ENCODE assay signal across 17 cellular contexts in genomic region chr1:31031330-31032143, GRCh38. TPM values are rescaled to one million over a fixed set of nuclear protein-coding genes. Genes with fewer than 3 reads are reported as not detected.
DNase-seq lines count a peak whose midpoint lies in the region; ATAC-seq, FAIRE-seq and TF ChIP-seq lines count a peak whose summit lies in the region.
"Had no signal": no experiment of that assay in that cellular context is flagged by ENCODE, and none has a peak within 500 bp of the region (broad histone marks: within the 10 kb centered on the region; RNA-seq: fewer than 3 reads in every experiment).

No MANE protein-coding gene starts in this region.

- H3K27me3 ChIP-seq in DOHH2 (ENCODE audit: control insufficient read depth, low read length) (no peaks in the 10 kb centered on the region), astrocyte (ENCODE audit: insufficient read depth, low read length) (no peaks in the 10 kb centered on the region)
- H3K27me3 ChIP-seq: upper lobe of left lung had no signal

- H3K4me1 ChIP-seq in DOHH2 (ENCODE audit: control insufficient read depth, low read length), result peaks cover 94% of the 10 kb centered on the region
- peaks cover 9% of the 10 kb centered on the region for H3K4me1 ChIP-seq in astrocyte (ENCODE audit: insufficient read depth, low read length)

- H2AFZ ChIP-seq in astrocyte (ENCODE audit: low read depth, low read length), result no peak overlapping the region

- peak overlapping the region; percentile 19 for H3K27ac Mint-ChIP-seq in activated CD8-positive, alpha-beta T cell treated with anti-CD3 and anti-CD28 coated beads for 36 hours
- H3K27ac Mint-ChIP-seq in activated CD8-positive, alpha-beta T cell treated with anti-CD3 and anti-CD28 coated beads, Interleukin-2, amount 10 ng/mL, durations not matched to agents 7 days and 5 days, result no peak overlapping the region
- H3K27ac Mint-ChIP-seq in astrocyte (ENCODE audit: unreplicated experiment), result peak overlapping the region; percentile 43
- peak overlapping the region in 6 of 10 donors; percentile 0 to 42 (median 6) for H3K27ac Mint-ChIP-seq in naive thymus-derived CD8-positive, alpha-beta T cell

- H3K9me3 ChIP-seq in DOHH2 (ENCODE audit: control insufficient read depth, insufficient read depth, low read length) (no peaks in the 10 kb centered on the region), astrocyte (ENCODE audit: insufficient read depth, low read depth, low read length) (no peaks in the 10 kb centered on the region)
- H3K9me3 ChIP-seq: upper lobe of left lung had no signal

- H3K4me2 ChIP-seq in DOHH2 (ENCODE audit: low read length) (peak overlapping the region; percentile 37), astrocyte (ENCODE audit: low read length) (no peak overlapping the region)

- no peak overlapping the region for H3K4me3 Mint-ChIP-seq in activated CD8-positive, alpha-beta T cell treated with anti-CD3 and anti-CD28 coated beads for 36 hours
- H3K4me3 Mint-ChIP-seq in activated CD8-positive, alpha-beta T cell treated with anti-CD3 and anti-CD28 coated beads, Interleukin-2, amount 10 ng/mL, durations not matched to agents 7 days and 5 days, result no peak overlapping the region
- H3K4me3 Mint-ChIP-seq in astrocyte (ENCODE audit: unreplicated experiment), result no peak overlapping the region
- peak overlapping the region in 5 of 10 donors; percentile 0 to 65 (median 13) for H3K4me3 Mint-ChIP-seq in naive thymus-derived CD8-positive, alpha-beta T cell

- peak overlapping the region; percentile 41; the same call in 1 of the 2 replicates for H3K27ac ChIP-seq in DOHH2 (ENCODE audit: low read depth, low read length)
- no peak overlapping the region for H3K27ac ChIP-seq in astrocyte (ENCODE audit: low read depth, low read length)
- H3K27ac ChIP-seq: upper lobe of left lung had no signal

- H3K27me3 Mint-ChIP-seq in activated CD8-positive, alpha-beta T cell treated with anti-CD3 and anti-CD28 coated beads for 36 hours, result no peaks in the 10 kb centered on the region
- no peaks in the 10 kb centered on the region for H3K27me3 Mint-ChIP-seq in activated CD8-positive, alpha-beta T cell treated with anti-CD3 and anti-CD28 coated beads, Interleukin-2, amount 10 ng/mL, durations not matched to agents 7 days and 5 days (ENCODE audit: low read depth)
- no peaks in the 10 kb centered on the region for H3K27me3 Mint-ChIP-seq in astrocyte (ENCODE audit: low read depth, unreplicated experiment)
- no peaks in the 10 kb centered on the region for H3K27me3 Mint-ChIP-seq in naive thymus-derived CD8-positive, alpha-beta T cell

- H3K9me2 ChIP-seq in DOHH2 (replicated peaks; ENCODE audit: control insufficient read depth, low read length), result no peaks in the 10 kb centered on the region

- H3K9me3 Mint-ChIP-seq in activated CD8-positive, alpha-beta T cell treated with anti-CD3 and anti-CD28 coated beads for 36 hours, result no peaks in the 10 kb centered on the region
- no peaks in the 10 kb centered on the region for H3K9me3 Mint-ChIP-seq in activated CD8-positive, alpha-beta T cell treated with anti-CD3 and anti-CD28 coated beads, Interleukin-2, amount 10 ng/mL, durations not matched to agents 7 days and 5 days (ENCODE audit: insufficient read depth)
- H3K9me3 Mint-ChIP-seq in astrocyte (ENCODE audit: unreplicated experiment), result no peaks in the 10 kb centered on the region
- no peaks in the 10 kb centered on the region for H3K9me3 Mint-ChIP-seq in naive thymus-derived CD8-positive, alpha-beta T cell

- no peak overlapping the region for H3K9ac ChIP-seq in astrocyte (ENCODE audit: low read length)

- H3F3A ChIP-seq in DOHH2 (ENCODE audit: control insufficient read depth, insufficient read depth), result peaks cover 36% of the 10 kb centered on the region

- ATAC-seq in activated CD8-positive, alpha-beta T cell treated with anti-CD3 and anti-CD28 coated beads for 36 hours, result no peak
- ATAC-seq in activated CD8-positive, alpha-beta T cell treated with anti-CD3 and anti-CD28 coated beads, Interleukin-2, amount 10 ng/mL, durations not matched to agents 7 days and 5 days, result no peak
- ATAC-seq in naive thymus-derived CD8-positive, alpha-beta T cell, result no peak

- peaks cover 34% of the 10 kb centered on the region for H3K36me3 Mint-ChIP-seq in activated CD8-positive, alpha-beta T cell treated with anti-CD3 and anti-CD28 coated beads for 36 hours (ENCODE audit: low read depth)
- H3K36me3 Mint-ChIP-seq in activated CD8-positive, alpha-beta T cell treated with anti-CD3 and anti-CD28 coated beads, Interleukin-2, amount 10 ng/mL, durations not matched to agents 7 days and 5 days (ENCODE audit: low read depth), result peaks cover 31% of the 10 kb centered on the region
- H3K36me3 Mint-ChIP-seq in astrocyte (ENCODE audit: low read depth, unreplicated experiment), result peaks cover 6% of the 10 kb centered on the region
- H3K36me3 Mint-ChIP-seq in naive thymus-derived CD8-positive, alpha-beta T cell, result peaks cover 1 to 73% (median 8%) of the 10 kb centered on the region in 3 donors

- H3K79me2 ChIP-seq in DOHH2 (ENCODE audit: control insufficient read depth, low read length), result peaks cover 99% of the 10 kb centered on the region
- peaks cover 100% of the 10 kb centered on the region for H3K79me2 ChIP-seq in astrocyte (ENCODE audit: insufficient read depth, low read length)

- H3K36me3 ChIP-seq in DOHH2 (ENCODE audit: control insufficient read depth, low read length) (peaks cover 53% of the 10 kb centered on the region), astrocyte (ENCODE audit: insufficient read depth, low read length) (peaks cover 9% of the 10 kb centered on the region)

- POLR2A ChIA-PET in activated CD8-positive, alpha-beta T cell treated with anti-CD3 and anti-CD28 coated beads for 36 hours (lab: Charles Lee), result interaction anchor here (0.6 to 2.1 kb wide), 3 partner anchors 10 to 388 kb away, joined by 3 to 5 read pairs (median 5); no protein-coding TSS in a partner anchor
- POLR2A ChIA-PET in activated CD8-positive, alpha-beta T cell treated with anti-CD3 and anti-CD28 coated beads, Interleukin-2, amount 10 ng/mL, durations not matched to agents 7 days and 5 days (lab: Charles Lee), result interaction anchor here (0.8 kb wide), 1 partner anchor 9 kb away, joined by 3 read pairs; no protein-coding TSS in a partner anchor
- POLR2A ChIA-PET in naive thymus-derived CD8-positive, alpha-beta T cell (lab: Charles Lee), result no interaction called here

- DNase-seq in activated CD8-positive, alpha-beta T cell treated with anti-CD3 and anti-CD28 coated beads for 36 hours, result no peak
- DNase-seq in activated CD8-positive, alpha-beta T cell treated with anti-CD3 and anti-CD28 coated beads, Interleukin-2, amount 10 ng/mL, durations not matched to agents 7 days and 5 days, result no peak
- DNase-seq in astrocyte (ENCODE audit: low read depth) (no peak), NAMALWA (ENCODE audit: low spot score) (no peak), HCEC 1CT (no peak)
- DNase-seq in naive thymus-derived CD8-positive, alpha-beta T cell, result no peak
- no peak for DNase-seq in activated naive CD4-positive, alpha-beta T cell treated with anti-CD3 and anti-CD28 coated beads, Interleukin-2, amount 50 U/mL, for 16 hours
- DNase-seq: activated CD8-positive, alpha-beta memory T cell treated with anti-CD3 and anti-CD28 coated beads for 24 hours; amygdala; DND-41; GOT3; NCI-H2081; NCI-H510A; nucleus accumbens; stimulated activated naive CD4-positive, alpha-beta T cell treated with Interleukin-2 at 50 U/mL for 16 hours; upper lobe of left lung had no signal

- intact Hi-C loops in activated CD8-positive, alpha-beta T cell treated with anti-CD3 and anti-CD28 coated beads for 36 hours (cut with micrococcal nuclease), result no loop called here

- H4K20me1 ChIP-seq in DOHH2 (ENCODE audit: control insufficient read depth, insufficient read depth, low read depth, low read length) (peaks cover 48% of the 10 kb centered on the region), astrocyte (ENCODE audit: insufficient read depth, low read length) (peaks cover 99% of the 10 kb centered on the region)

- no peak for TF ChIP-seq CTCF in activated CD8-positive, alpha-beta T cell treated with anti-CD3 and anti-CD28 coated beads for 36 hours (IDR thresholded peaks at IDR 0.05)
- TF ChIP-seq CTCF in DOHH2 (IDR thresholded peaks at IDR 0.05; ENCODE audit: low read depth, low read length, poor library complexity, severe bottlenecking) (no peak), astrocyte (IDR thresholded peaks at IDR 0.05; ENCODE audit: insufficient read depth, low read depth, low read length) (no peak)

- peaks cover 68% of the 10 kb centered on the region for H3K4me1 Mint-ChIP-seq in activated CD8-positive, alpha-beta T cell treated with anti-CD3 and anti-CD28 coated beads for 36 hours (ENCODE audit: low read depth)
- peaks cover 30% of the 10 kb centered on the region for H3K4me1 Mint-ChIP-seq in activated CD8-positive, alpha-beta T cell treated with anti-CD3 and anti-CD28 coated beads, Interleukin-2, amount 10 ng/mL, durations not matched to agents 7 days and 5 days (ENCODE audit: low read depth)
- H3K4me1 Mint-ChIP-seq in astrocyte (ENCODE audit: low read depth, unreplicated experiment), result peaks cover 50% of the 10 kb centered on the region
- peaks cover 32 to 90% (median 77%) of the 10 kb centered on the region in 4 donors for H3K4me1 Mint-ChIP-seq in naive thymus-derived CD8-positive, alpha-beta T cell

- no peak for FAIRE-seq in astrocyte (lab: Jason Lieb, UNC)

- CTCF ChIA-PET in activated CD8-positive, alpha-beta T cell treated with anti-CD3 and anti-CD28 coated beads for 36 hours (lab: Charles Lee), result no interaction called here
- CTCF ChIA-PET in activated CD8-positive, alpha-beta T cell treated with anti-CD3 and anti-CD28 coated beads, Interleukin-2, amount 10 ng/mL, durations not matched to agents 7 days and 5 days (lab: Charles Lee), result no interaction called here

- H3K4me3 ChIP-seq in DOHH2 (ENCODE audit: low read length), result peak overlapping the region; percentile 12; the same call in 1 of the 2 replicates
- no peak overlapping the region for H3K4me3 ChIP-seq in astrocyte (ENCODE audit: insufficient read depth, low read depth, low read length)
- H3K4me3 ChIP-seq: upper lobe of left lung had no signal

RNA-seq across cellular contexts. Expression of gene PUM1, which starts 34.0 kb away (rescaled TPM):
- 10 to 100 TPM; 98.0 to 99.0 TPM for total RNA-seq in activated CD8-positive, alpha-beta T cell treated with anti-CD3 and anti-CD28 coated beads for 36 hours
- total RNA-seq in activated CD8-positive, alpha-beta T cell treated with anti-CD3 and anti-CD28 coated beads, Interleukin-2, amount 10 ng/mL, durations not matched to agents 7 days and 5 days, result 10 to 100 TPM; 91.0 to 94.9 TPM
- 131 and 143 TPM in 2 replicates for total RNA-seq in astrocyte
- total RNA-seq in naive thymus-derived CD8-positive, alpha-beta T cell, result 100 to 1,000 TPM; 175 to 189 TPM
- 100 to 1,000 TPM in 2 of 3 donors, 10 to 100 TPM in 1; 94.0 to 126 (median 113) TPM for polyA plus RNA-seq in naive thymus-derived CD8-positive, alpha-beta T cell
